ENCODE assay signal across 1 cellular context in the genomic region with DNA sequence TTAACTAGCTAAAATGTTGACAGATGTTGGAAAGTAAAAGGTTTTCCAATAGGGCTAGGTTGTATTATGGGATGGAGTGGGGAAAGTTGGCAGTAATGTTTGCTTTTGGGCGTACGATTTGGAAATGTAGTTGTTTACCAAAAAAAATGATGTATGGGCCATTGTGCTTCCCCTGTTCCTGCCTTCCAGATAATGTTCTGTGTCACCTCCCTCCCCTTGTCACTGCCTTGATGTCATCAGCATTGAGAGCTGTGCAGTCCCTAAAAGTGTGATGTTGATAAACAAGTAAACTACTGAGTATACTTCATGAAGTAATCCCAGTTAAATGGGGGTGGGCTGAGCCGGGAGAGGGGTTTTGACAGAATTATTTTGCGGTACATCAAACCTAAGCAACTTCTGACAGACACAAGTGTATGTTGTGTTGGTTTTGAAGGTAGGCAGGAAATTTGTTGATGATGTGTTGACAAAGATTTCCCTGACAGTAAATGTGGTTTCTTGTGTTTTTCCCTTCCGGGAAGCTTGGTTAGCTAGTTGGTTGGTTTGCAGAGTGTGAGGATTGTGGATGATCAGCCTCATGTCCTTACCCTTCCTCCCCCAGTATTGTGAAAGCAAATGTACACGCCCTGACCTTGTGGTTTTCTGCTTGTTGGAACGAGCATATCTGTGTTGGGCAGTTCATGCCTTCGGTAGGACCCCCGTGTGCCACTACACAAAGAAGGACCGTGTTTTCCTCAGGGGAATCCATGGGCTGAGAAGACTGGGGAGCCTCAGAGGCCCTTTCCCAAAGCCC.
TF ChIP-seq lines count a peak whose summit lies in the region.

No MANE protein-coding gene starts in this region.

TF ChIP-seq in IMR-90, 13 proteins besides CTCF, POLR2A, EP300 and RAD21:
- TF ChIP-seq MXI1 (IDR thresholded peaks at IDR 0.05; ENCODE audit: borderline replicate concordance, low read depth, low read length) (no peak), MAZ (IDR thresholded peaks at IDR 0.05; ENCODE audit: borderline replicate concordance, low read depth, low read length) (no peak), CEBPB (IDR thresholded peaks at IDR 0.05; ENCODE audit: low read depth, low read length) (no peak), NFE2L2 (IDR thresholded peaks at IDR 0.05; ENCODE audit: low read depth, low read length) (no peak), RCOR1 (IDR thresholded peaks at IDR 0.05; ENCODE audit: insufficient replicate concordance, low read length) (no peak), FOS (IDR thresholded peaks at IDR 0.05; ENCODE audit: low read depth, low read length) (no peak)
- TF ChIP-seq, protein P1, sequence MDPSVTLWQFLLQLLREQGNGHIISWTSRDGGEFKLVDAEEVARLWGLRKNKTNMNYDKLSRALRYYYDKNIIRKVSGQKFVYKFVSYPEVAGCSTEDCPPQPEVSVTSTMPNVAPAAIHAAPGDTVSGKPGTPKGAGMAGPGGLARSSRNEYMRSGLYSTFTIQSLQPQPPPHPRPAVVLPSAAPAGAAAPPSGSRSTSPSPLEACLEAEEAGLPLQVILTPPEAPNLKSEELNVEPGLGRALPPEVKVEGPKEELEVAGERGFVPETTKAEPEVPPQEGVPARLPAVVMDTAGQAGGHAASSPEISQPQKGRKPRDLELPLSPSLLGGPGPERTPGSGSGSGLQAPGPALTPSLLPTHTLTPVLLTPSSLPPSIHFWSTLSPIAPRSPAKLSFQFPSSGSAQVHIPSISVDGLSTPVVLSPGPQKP (IDR thresholded peaks at IDR 0.05; ENCODE audit: borderline replicate concordance, low read depth, low read length) = no peak
